Comparison of ENCODE assay signal across 1 cellular context in the genomic region with DNA sequence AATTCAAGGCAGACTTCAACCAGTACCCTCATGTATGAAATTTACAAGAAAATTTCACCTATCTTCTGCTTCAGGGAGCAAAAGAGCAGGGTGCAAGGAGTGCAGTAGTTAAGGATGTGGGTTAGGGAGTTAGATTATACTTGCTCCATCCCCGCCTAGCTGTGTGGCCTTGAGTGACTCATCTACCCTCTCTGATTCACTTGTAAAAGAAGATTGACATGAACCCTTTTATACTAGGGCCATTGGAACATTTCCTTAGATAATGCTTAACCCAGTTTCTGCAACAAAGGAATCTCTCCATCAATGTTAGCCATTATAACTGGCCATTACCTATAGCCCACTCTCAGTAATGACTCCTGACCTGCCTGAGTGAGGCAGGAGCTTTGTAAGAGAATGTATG.
TF ChIP-seq lines count a peak whose summit lies in the region.

No MANE protein-coding gene starts in this region.

TF ChIP-seq in HepG2, 621 proteins besides CTCF, POLR2A, EP300 and RAD21 (continued from another document):
- TF ChIP-seq ZSCAN9 (CRISPR knock-in tag; IDR thresholded peaks at IDR 0.05; ENCODE audit: borderline replicate concordance) (no peak), ZBTB20 (CRISPR knock-in tag; IDR thresholded peaks at IDR 0.05; ENCODE audit: borderline replicate concordance, low read depth) (no peak), NAIF1 (CRISPR knock-in tag; IDR thresholded peaks at IDR 0.05; ENCODE audit: borderline replicate concordance) (no peak), KDM1A (CRISPR knock-in tag; IDR thresholded peaks at IDR 0.05) (no peak)
- TF ChIP-seq, protein P1, sequence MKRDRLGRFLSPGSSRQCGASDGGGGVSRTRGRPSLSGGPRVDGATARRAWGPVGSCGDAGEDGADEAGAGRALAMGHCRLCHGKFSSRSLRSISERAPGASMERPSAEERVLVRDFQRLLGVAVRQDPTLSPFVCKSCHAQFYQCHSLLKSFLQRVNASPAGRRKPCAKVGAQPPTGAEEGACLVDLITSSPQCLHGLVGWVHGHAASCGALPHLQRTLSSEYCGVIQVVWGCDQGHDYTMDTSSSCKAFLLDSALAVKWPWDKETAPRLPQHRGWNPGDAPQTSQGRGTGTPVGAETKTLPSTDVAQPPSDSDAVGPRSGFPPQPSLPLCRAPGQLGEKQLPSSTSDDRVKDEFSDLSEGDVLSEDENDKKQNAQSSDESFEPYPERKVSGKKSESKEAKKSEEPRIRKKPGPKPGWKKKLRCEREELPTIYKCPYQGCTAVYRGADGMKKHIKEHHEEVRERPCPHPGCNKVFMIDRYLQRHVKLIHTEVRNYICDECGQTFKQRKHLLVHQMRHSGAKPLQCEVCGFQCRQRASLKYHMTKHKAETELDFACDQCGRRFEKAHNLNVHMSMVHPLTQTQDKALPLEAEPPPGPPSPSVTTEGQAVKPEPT (CRISPR knock-in tag; IDR thresholded peaks at IDR 0.05; ENCODE audit: low read depth), result no peak
